In the genomic region with DNA sequence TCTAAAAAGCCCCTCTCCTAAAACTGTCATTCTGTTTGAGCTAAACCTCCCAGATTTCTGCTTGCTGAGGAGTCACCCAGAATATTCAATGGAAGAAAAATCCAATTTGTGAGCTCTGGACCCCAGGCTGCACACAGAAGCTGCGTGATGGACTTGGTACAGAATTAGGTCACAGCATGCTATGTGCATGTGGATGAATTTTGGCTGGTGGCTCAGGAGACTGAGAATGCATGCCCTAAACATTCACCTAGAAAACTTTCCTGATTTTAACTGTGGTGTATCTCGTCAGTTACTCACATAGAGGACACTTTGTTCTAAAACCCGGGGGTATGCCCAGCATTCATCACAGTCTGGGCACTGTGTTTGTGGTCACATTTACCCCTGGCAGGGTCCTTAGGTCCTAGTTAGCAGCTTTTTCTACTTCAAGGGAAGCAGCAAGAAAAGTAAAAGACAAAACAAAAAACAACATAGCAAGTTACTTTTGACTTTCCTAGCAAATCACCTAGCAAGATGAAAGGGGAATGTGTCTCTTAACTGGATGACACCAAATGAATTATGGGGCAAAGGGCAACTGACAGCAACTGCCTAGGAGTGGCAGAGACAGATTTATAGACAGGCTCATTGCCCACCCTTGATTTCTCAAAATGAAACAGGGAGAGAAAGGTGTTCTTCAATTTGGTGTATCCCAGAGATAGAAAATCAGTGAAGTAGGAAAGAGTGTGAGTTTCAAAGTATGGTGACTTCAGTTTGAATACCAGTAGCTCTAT, we compare ENCODE assay signal across 14 cellular contexts. TPM values are rescaled to one million over a fixed set of nuclear protein-coding genes. Genes with fewer than 3 reads are reported as not detected.
DNase-seq lines count a peak whose midpoint lies in the region; ATAC-seq and TF ChIP-seq lines count a peak whose summit lies in the region.
"Had no signal": no experiment of that assay in that cellular context is flagged by ENCODE, and none has a peak within 500 bp of the region (broad histone marks: within the 10 kb centered on the region; RNA-seq: fewer than 3 reads in every experiment).

No MANE protein-coding gene starts in this region.

- H3K4me3 ChIP-seq in esophagus muscularis mucosa = no peak overlapping the region
- H3K4me3 ChIP-seq in osteoblast (ENCODE audit: insufficient read depth, low read length) = no peak overlapping the region
- no peak overlapping the region for H3K4me3 ChIP-seq in uterus
- no peak overlapping the region for H3K4me3 ChIP-seq in gastrocnemius medialis

- TF ChIP-seq POLR2A in esophagus muscularis mucosa (IDR thresholded peaks at IDR 0.05; ENCODE audit: low read depth) (no peak), uterus (IDR thresholded peaks at IDR 0.05) (no peak), gastrocnemius medialis (IDR thresholded peaks at IDR 0.05) (no peak)

- in situ Hi-C loops in gastrocnemius medialis (cut with MboI; ENCODE audit: low sequenced_read_pairs in 4 of 4) = no loop called here

- no peaks in the 10 kb centered on the region for H3K27me3 ChIP-seq in esophagus muscularis mucosa
- H3K27me3 ChIP-seq in osteoblast (ENCODE audit: insufficient read depth, low read length) = no peaks in the 10 kb centered on the region
- H3K27me3 ChIP-seq in uterus = no peaks in the 10 kb centered on the region
- no peaks in the 10 kb centered on the region for H3K27me3 ChIP-seq in gastrocnemius medialis

- WGBS in esophagus muscularis mucosa = 81% methylated on average over 3 of the region's 3 CpGs

- H3K4me2 ChIP-seq in osteoblast (ENCODE audit: insufficient read depth, low read length) = no peak overlapping the region

- intact Hi-C loops in esophagus muscularis mucosa (cut with DNase I) = no loop called here
- intact Hi-C loops in uterus (cut with DNase I; ENCODE audit: low total_unique reads) = no loop called here
- intact Hi-C loops in gastrocnemius medialis (cut with DNase I; ENCODE audit: low total_unique reads) = no loop called here

- ATAC-seq in gastrocnemius medialis (no peak), HG02759 (IDR thresholded peaks at IDR 0.05; ENCODE audit: unreplicated experiment) (no peak), GM19463 (IDR thresholded peaks at IDR 0.05; ENCODE audit: unreplicated experiment) (no peak)

- H3K4me1 ChIP-seq in esophagus muscularis mucosa = peaks cover 0 to 17% (median 16%) of the 10 kb centered on the region in 4 donors
- peaks cover 24% of the 10 kb centered on the region for H3K4me1 ChIP-seq in osteoblast (ENCODE audit: insufficient read depth, low read length)
- no peaks in the 10 kb centered on the region for H3K4me1 ChIP-seq in uterus
- no peaks in the 10 kb centered on the region for H3K4me1 ChIP-seq in gastrocnemius medialis

- no peaks in the 10 kb centered on the region for H3K9me3 ChIP-seq in esophagus muscularis mucosa
- no peaks in the 10 kb centered on the region for H3K9me3 ChIP-seq in osteoblast (ENCODE audit: low read depth, low read length)
- H3K9me3 ChIP-seq in uterus = no peaks in the 10 kb centered on the region
- H3K9me3 ChIP-seq in gastrocnemius medialis = no peaks in the 10 kb centered on the region

- H3K36me3 ChIP-seq in esophagus muscularis mucosa (no peaks in the 10 kb centered on the region), osteoblast (ENCODE audit: insufficient read depth, low read length) (no peaks in the 10 kb centered on the region), uterus (no peaks in the 10 kb centered on the region), gastrocnemius medialis (no peaks in the 10 kb centered on the region)

- no peaks in the 10 kb centered on the region for H4K20me1 ChIP-seq in osteoblast (ENCODE audit: insufficient read depth, low read length)

- peak overlapping the region; percentile 98 for H3K27ac ChIP-seq in VCaP
- H3K27ac ChIP-seq in esophagus muscularis mucosa (replicated peaks in 1 of 4) = peak overlapping the region; percentile 65 to 80 (median 70)
- no peak overlapping the region for H3K27ac ChIP-seq in osteoblast (ENCODE audit: low read depth, low read length)
- H3K27ac ChIP-seq in uterus = peak overlapping the region; percentile 75 to 97
- H3K27ac ChIP-seq in gastrocnemius medialis = no peak overlapping the region

- no peaks in the 10 kb centered on the region for H3K79me2 ChIP-seq in osteoblast (ENCODE audit: insufficient read depth, low read length)

- H2AFZ ChIP-seq in osteoblast (ENCODE audit: low read length) = peak overlapping the region; percentile 7

- no peak for TF ChIP-seq EP300 in esophagus muscularis mucosa (IDR thresholded peaks at IDR 0.05)

- no peak for TF ChIP-seq CTCF in VCaP (conservative IDR thresholded peaks at IDR 0.05)
- no peak for TF ChIP-seq CTCF in esophagus muscularis mucosa (IDR thresholded peaks at IDR 0.05)
- no peak for TF ChIP-seq CTCF in osteoblast (IDR thresholded peaks at IDR 0.05; ENCODE audit: extremely low read depth, low read depth, low read length)
- TF ChIP-seq CTCF in uterus (IDR thresholded peaks at IDR 0.05) = no peak
- no peak for TF ChIP-seq CTCF in gastrocnemius medialis (IDR thresholded peaks at IDR 0.05 in 4 of 5, conservative IDR thresholded peaks at IDR 0.05 in 1 of 5)

- DNase-seq in esophagus muscularis mucosa (ENCODE audit: extremely low spot score) = no peak
- DNase-seq in osteoblast (ENCODE audit: insufficient read length, low spot score, missing footprints) = no peak
- DNase-seq in uterus = no peak
- no peak for DNase-seq in gastrocnemius medialis
- DNase-seq: activated CD4-positive, alpha-beta T cell treated with anti-CD3 and anti-CD28 coated beads for 4 hours; activated CD8-positive, alpha-beta memory T cell treated with anti-CD3 and anti-CD28 coated beads, Interleukin-2, amount 50 U/mL, for 4 hours; activated gamma-delta T cell treated with Interleukin-2 at 50 U/mL for 16 hours; amniotic stem cell; H7; NCI-H1417 treated with DMSO at 0.1 percent for 48 hours had no signal

RNA-seq across cellular contexts. Expression of gene SHROOM1, which starts 8.3 kb away (rescaled TPM):
- 10 to 100 TPM in 3 of 4 donors, 1 to 10 TPM in 1; 4.5 to 21.2 (median 13.1) TPM for total RNA-seq in esophagus muscularis mucosa
- total RNA-seq in osteoblast = 4.7 and 6.2 TPM in 2 replicates
- total RNA-seq in uterus = 10 to 100 TPM in 3 of 4 donors, 1 to 10 TPM in 1; 5.0 to 28.0 (median 12.3) TPM
- 1 to 10 TPM in 3 of 4 donors, under 1 TPM in 1; 0.61 to 6.0 (median 2.0) TPM for total RNA-seq in gastrocnemius medialis

RNA-seq across cellular contexts. Expression of gene SOWAHA, which starts 25.6 kb away (rescaled TPM):
- total RNA-seq in esophagus muscularis mucosa (under 1 TPM; 0.06 to 0.83 (median 0.15) TPM), osteoblast (under 0.01 and 0.29 TPM in 2 replicates), uterus (under 1 TPM in 3 of 4 donors, not detected in 1; under 0.01 to 0.14 (median 0.12) TPM), gastrocnemius medialis (under 1 TPM in 1 of 4 donors, not detected in 3; 0.27 TPM)
- total RNA-seq: LHCN-M2 had no signal

RNA-seq across cellular contexts. Expression of gene GDF9, which starts 27.6 kb away (rescaled TPM):
- total RNA-seq in esophagus muscularis mucosa (1 to 10 TPM in 1 of 4 donors, under 1 TPM in 2, not detected in 1; under 0.01 to 1.4 (median 0.23) TPM), osteoblast (0.29 and 0.36 TPM in 2 replicates), uterus (1 to 10 TPM in 1 of 4 donors, under 1 TPM in 2, not detected in 1; 0.18 to 1.8 (median 0.62) TPM), gastrocnemius medialis (1 to 10 TPM in 1 of 4 donors, under 1 TPM in 2, not detected in 1; 0.13 to 2.5 (median 0.46) TPM)
- total RNA-seq: LHCN-M2 had no signal

RNA-seq across cellular contexts. Expression of gene UQCRQ, which starts 27.7 kb away (rescaled TPM):
- total RNA-seq in esophagus muscularis mucosa = 100 to 1,000 TPM; 113 to 184 (median 126) TPM
- 76.0 and 94.6 TPM in 2 replicates for total RNA-seq in osteoblast
- total RNA-seq in uterus = 100 to 1,000 TPM in 2 of 4 donors, 10 to 100 TPM in 2; 30.5 to 196 (median 115) TPM
- 100 to 1,000 TPM; 273 to 566 (median 326) TPM for total RNA-seq in gastrocnemius medialis

RNA-seq across cellular contexts. Expression of gene LEAP2, which starts 34.8 kb away (rescaled TPM):
- total RNA-seq in esophagus muscularis mucosa = 1 to 10 TPM in 1 of 4 donors, under 1 TPM in 2, not detected in 1; 0.23 to 1.2 (median 0.26) TPM
- under 0.01 and 0.29 TPM in 2 replicates for total RNA-seq in osteoblast
- 1 to 10 TPM in 2 of 4 donors, under 1 TPM in 1, not detected in 1; 0.88 to 3.4 (median 1.1) TPM for total RNA-seq in uterus
- total RNA-seq in gastrocnemius medialis = 1 to 10 TPM in 2 of 4 donors, under 1 TPM in 2; 0.52 to 3.3 (median 0.88) TPM

Comparison
In these comparisons a context has a peak if more than half of its experiments do, and no peak if none do; other contexts are left out.
1. H3K27ac ChIP-seq: peak in VCaP (single experiment), esophagus muscularis mucosa (4 of 4) and uterus (2 of 2); none in osteoblast (single experiment) and gastrocnemius medialis (0 of 4).